ENCODE assay signal across 20 cellular contexts in the genomic region with DNA sequence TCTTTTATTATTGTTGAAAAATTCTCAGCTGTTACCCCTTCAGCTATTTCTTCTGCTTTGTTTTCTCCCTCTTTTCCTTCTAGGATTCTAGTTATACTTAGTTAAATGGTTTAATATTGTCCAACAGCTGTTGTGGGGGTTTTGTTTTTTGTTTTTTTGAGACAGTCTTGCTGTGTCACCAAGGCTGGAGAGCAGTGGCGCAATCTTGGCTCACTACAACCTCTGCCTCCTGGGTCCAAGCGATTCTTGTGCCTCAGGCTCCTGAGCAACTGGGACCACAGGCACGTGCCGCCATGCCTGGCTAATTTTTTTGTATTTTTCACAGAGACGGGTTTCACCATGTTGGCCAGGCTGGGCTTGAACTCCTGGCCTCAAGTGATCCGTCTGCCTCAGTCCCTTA. TPM values are rescaled to one million over a fixed set of nuclear protein-coding genes. Genes with fewer than 3 reads are reported as not detected.
DNase-seq lines count a peak whose midpoint lies in the region; ATAC-seq and TF ChIP-seq lines count a peak whose summit lies in the region.
"Had no signal": no experiment of that assay in that cellular context is flagged by ENCODE, and none has a peak within 500 bp of the region (broad histone marks: within the 10 kb centered on the region; RNA-seq: fewer than 3 reads in every experiment).

No MANE protein-coding gene starts in this region.

- no peaks in the 10 kb centered on the region for H4K20me1 ChIP-seq in mammary epithelial cell (ENCODE audit: insufficient read depth, low read length)

- POLR2A ChIA-PET in MCF 10A (lab: Yijun Ruan, JAX): interaction anchor here (1.0 kb wide), 1 partner anchor 145 kb away, joined by 3 read pairs; no protein-coding TSS in a partner anchor

- H3K9me3 Mint-ChIP-seq in MCF 10A (ENCODE audit: unreplicated experiment): no peaks in the 10 kb centered on the region
- no peaks in the 10 kb centered on the region for H3K9me3 Mint-ChIP-seq in activated T-helper 17 cell treated with anti-CD3 and anti-CD28 coated beads, Interleukin-2, amount 50 U/mL, for 72 hours
- no peaks in the 10 kb centered on the region for H3K9me3 Mint-ChIP-seq in stimulated activated effector memory CD8-positive, alpha-beta T cell treated with anti-CD3 and anti-CD28 coated beads, Interleukin-12 subunit alpha, Interleukin-12 subunit beta, amount 100 ng/mL, for 72 hours

- intact Hi-C loops in MCF 10A (cut with micrococcal nuclease) (no loop called here), mammary epithelial cell (cut with micrococcal nuclease) (no loop called here)

- CTCF ChIA-PET in MCF 10A (lab: Yijun Ruan, JAX) (interaction anchor here (0.6 to 2.3 kb wide), 5 partner anchors 8 to 398 kb away, joined by 3 to 9 read pairs (median 4); no protein-coding TSS in a partner anchor), mammary epithelial cell (lab: Charles Lee; ENCODE audit: low non-redundant PET) (no interaction called here)

- H3K4me3 ChIP-seq in mammary epithelial cell (replicated peaks in 1 of 3; ENCODE audit: insufficient read depth in 1 of 3, low read depth in 2 of 3, low read length in 3 of 3) (no peak overlapping the region), fibroblast of pulmonary artery (replicated peaks; ENCODE audit: low read depth, low read length) (no peak overlapping the region)

- H3K4me1 Mint-ChIP-seq in MCF 10A (ENCODE audit: insufficient read depth, unreplicated experiment): no peaks in the 10 kb centered on the region
- peaks cover 24% of the 10 kb centered on the region for H3K4me1 Mint-ChIP-seq in activated T-helper 17 cell treated with anti-CD3 and anti-CD28 coated beads, Interleukin-2, amount 50 U/mL, for 72 hours
- peaks cover 32% of the 10 kb centered on the region for H3K4me1 Mint-ChIP-seq in stimulated activated effector memory CD8-positive, alpha-beta T cell treated with anti-CD3 and anti-CD28 coated beads, Interleukin-12 subunit alpha, Interleukin-12 subunit beta, amount 100 ng/mL, for 72 hours

- H3K36me3 Mint-ChIP-seq in MCF 10A (ENCODE audit: insufficient read depth, unreplicated experiment): peaks cover 78% of the 10 kb centered on the region
- peaks cover 100% of the 10 kb centered on the region for H3K36me3 Mint-ChIP-seq in activated T-helper 17 cell treated with anti-CD3 and anti-CD28 coated beads, Interleukin-2, amount 50 U/mL, for 72 hours (ENCODE audit: low read depth)
- H3K36me3 Mint-ChIP-seq in stimulated activated effector memory CD8-positive, alpha-beta T cell treated with anti-CD3 and anti-CD28 coated beads, Interleukin-12 subunit alpha, Interleukin-12 subunit beta, amount 100 ng/mL, for 72 hours: peaks cover 99% of the 10 kb centered on the region

- TF ChIP-seq CTCF in MCF 10A (IDR thresholded peaks at IDR 0.05; ENCODE audit: unreplicated experiment) (no peak), mammary epithelial cell (conservative IDR thresholded peaks at IDR 0.05 in 1 of 2, IDR thresholded peaks at IDR 0.05 in 1 of 2; ENCODE audit: extremely low read depth in 1 of 2, insufficient read depth in 1 of 2, low read depth in 1 of 2, low read length in 2 of 2) (no peak), fibroblast of pulmonary artery (IDR thresholded peaks at IDR 0.05; ENCODE audit: low read length, missing control alignments) (no peak)

- H3K27me3 ChIP-seq in mammary epithelial cell (ENCODE audit: insufficient read depth, low read length): no peaks in the 10 kb centered on the region

- ATAC-seq in activated T-helper 17 cell treated with anti-CD3 and anti-CD28 coated beads, Interleukin-2, amount 50 U/mL, for 72 hours (replicated peaks): no peak
- no peak for ATAC-seq in stimulated activated effector memory CD8-positive, alpha-beta T cell treated with anti-CD3 and anti-CD28 coated beads, Interleukin-12 subunit alpha, Interleukin-12 subunit beta, amount 100 ng/mL, for 72 hours
- no peak for ATAC-seq in HG02642 (IDR thresholded peaks at IDR 0.05; ENCODE audit: poor library complexity, unreplicated experiment)
- ATAC-seq: HCT116 had no signal

- H3K27ac ChIP-seq in mammary epithelial cell (ENCODE audit: insufficient read depth, low read depth, low read length): no peak overlapping the region

- H3K4me1 ChIP-seq in mammary epithelial cell (ENCODE audit: insufficient read depth, low read length): peaks cover 3% of the 10 kb centered on the region

- H3K4me3 Mint-ChIP-seq in MCF 10A (ENCODE audit: unreplicated experiment): no peak overlapping the region
- H3K4me3 Mint-ChIP-seq in activated T-helper 17 cell treated with anti-CD3 and anti-CD28 coated beads, Interleukin-2, amount 50 U/mL, for 72 hours: no peak overlapping the region
- H3K4me3 Mint-ChIP-seq in stimulated activated effector memory CD8-positive, alpha-beta T cell treated with anti-CD3 and anti-CD28 coated beads, Interleukin-12 subunit alpha, Interleukin-12 subunit beta, amount 100 ng/mL, for 72 hours: no peak overlapping the region
- H3K4me3 Mint-ChIP-seq: B cell; CD4-positive, alpha-beta memory T cell had no signal

- H3K79me2 ChIP-seq in mammary epithelial cell (ENCODE audit: insufficient read depth, low read length): peaks cover 49% of the 10 kb centered on the region

- peaks cover 24% of the 10 kb centered on the region for H3K36me3 ChIP-seq in mammary epithelial cell (ENCODE audit: insufficient read depth, low read length)

- dilution Hi-C loops in mammary epithelial cell (cut with HindIII; ENCODE audit: low sequenced_read_pairs): no loop called here

- WGBS in mammary epithelial cell (ENCODE audit: low coverage, missing lambda C conversion rate): 77% methylated on average over 5 of the region's 6 CpGs

- no peak overlapping the region for H3K4me2 ChIP-seq in mammary epithelial cell (ENCODE audit: insufficient read depth, low read depth, low read length)

- no peaks in the 10 kb centered on the region for H3K27me3 Mint-ChIP-seq in MCF 10A (ENCODE audit: insufficient read depth, unreplicated experiment)
- no peaks in the 10 kb centered on the region for H3K27me3 Mint-ChIP-seq in activated T-helper 17 cell treated with anti-CD3 and anti-CD28 coated beads, Interleukin-2, amount 50 U/mL, for 72 hours
- H3K27me3 Mint-ChIP-seq: B cell; CD4-positive, alpha-beta memory T cell had no signal

- no TSS peak for BruUV-seq in MCF 10A (replicated peaks; lab: Mats Ljungman, UMichigan)
- no TSS peak for BruUV-seq in mammary epithelial cell (replicated peaks; lab: Mats Ljungman, UMichigan)

- H2AFZ ChIP-seq in mammary epithelial cell (ENCODE audit: low read depth, low read length): no peak overlapping the region

- peak overlapping the region; percentile 67 for H3K27ac Mint-ChIP-seq in MCF 10A (ENCODE audit: low read depth, unreplicated experiment)
- peak overlapping the region; percentile 26 for H3K27ac Mint-ChIP-seq in activated T-helper 17 cell treated with anti-CD3 and anti-CD28 coated beads, Interleukin-2, amount 50 U/mL, for 72 hours
- H3K27ac Mint-ChIP-seq in stimulated activated effector memory CD8-positive, alpha-beta T cell treated with anti-CD3 and anti-CD28 coated beads, Interleukin-12 subunit alpha, Interleukin-12 subunit beta, amount 100 ng/mL, for 72 hours: peak overlapping the region; percentile 8
- H3K27ac Mint-ChIP-seq: B cell had no signal

- H3K9ac ChIP-seq in mammary epithelial cell (ENCODE audit: insufficient read depth, low read length): no peak overlapping the region

- in situ Hi-C loops in mammary epithelial cell (cut with MboI; ENCODE audit: low sequenced_read_pairs in 2 of 2): loop anchor here in 1 of 2 donors (10.0 kb wide), 1 partner anchor 192 kb away; no protein-coding TSS in a partner anchor

- H3K9me3 ChIP-seq in mammary epithelial cell (replicated peaks; ENCODE audit: insufficient read depth, low read length): no peaks in the 10 kb centered on the region

- DNase-seq in MCF 10A (ENCODE audit: unreplicated experiment) (no peak), mammary epithelial cell (no peak), fibroblast of pulmonary artery (ENCODE audit: low read depth) (peak; percentile 18), COLO829 (ENCODE audit: low spot score) (no peak), inferior parietal cortex (ENCODE audit: extremely low spot score) (no peak)
- no peak for DNase-seq in stimulated activated effector memory CD8-positive, alpha-beta T cell treated with anti-CD3 and anti-CD28 coated beads, Interleukin-12 subunit alpha, Interleukin-12 subunit beta, amount 100 ng/mL, for 72 hours (ENCODE audit: low spot score in 2 of 2)
- DNase-seq: ACHN; CD4-positive, alpha-beta memory T cell; DND-41; GDM1; IMR-90; Kasumi-1; MV-4-11; NCI-H1417 treated with DMSO at 0.1 percent for 48 hours; NCI-H2029 treated with DMSO at 0.1 percent for 48 hours; NCI-H524 treated with DMSO at 0.1 percent for 48 hours had no signal

RNA-seq across cellular contexts. Expression of a gene that starts 12.7 kb away (rescaled TPM):
- total RNA-seq in MCF 10A (2022) (30.1 and 34.6 TPM in 2 replicates), mammary epithelial cell (10 to 100 TPM; 21.7 to 48.2 TPM)
- 62.4 TPM for polyA plus RNA-seq in mammary epithelial cell
- 62.8 TPM for polyA minus RNA-seq in mammary epithelial cell
- total RNA-seq in activated T-helper 17 cell treated with anti-CD3 and anti-CD28 coated beads, Interleukin-2, amount 50 U/mL, for 72 hours: 10 to 100 TPM; 36.9 to 45.5 TPM

RNA-seq across cellular contexts. Expression of a gene that starts 12.8 kb away (rescaled TPM):
- total RNA-seq in MCF 10A (2022): 99.9 and 111 TPM in 2 replicates
- 10 to 100 TPM; 27.2 to 77.7 TPM for total RNA-seq in mammary epithelial cell
- polyA plus RNA-seq in mammary epithelial cell: 50.7 TPM
- 59.9 TPM for polyA minus RNA-seq in mammary epithelial cell
- 100 to 1,000 TPM in 1 of 2 donors, 10 to 100 TPM in 1; 98.1 to 114 TPM for total RNA-seq in activated T-helper 17 cell treated with anti-CD3 and anti-CD28 coated beads, Interleukin-2, amount 50 U/mL, for 72 hours

RNA-seq across cellular contexts. Expression of a gene that starts 50.2 kb away (rescaled TPM):
- total RNA-seq in MCF 10A (2022): 3.2 and 4.0 TPM in 2 replicates
- total RNA-seq in mammary epithelial cell: 1 to 10 TPM; 6.3 to 8.8 TPM
- polyA plus RNA-seq in mammary epithelial cell: 17.1 TPM
- 4.3 TPM for polyA minus RNA-seq in mammary epithelial cell
- 10 to 100 TPM; 12.1 to 12.8 TPM for total RNA-seq in activated T-helper 17 cell treated with anti-CD3 and anti-CD28 coated beads, Interleukin-2, amount 50 U/mL, for 72 hours

Comparison
In these comparisons a context has a peak if more than half of its experiments do, and no peak if none do; other contexts are left out.
1. H3K27ac Mint-ChIP-seq: peak in every context shown above with its lines; median percentile 67 in MCF 10A; 26 in activated T-helper 17 cell treated with anti-CD3 and anti-CD28 coated beads, Interleukin-2, amount 50 U/mL, for 72 hours; 8 in stimulated activated effector memory CD8-positive, alpha-beta T cell treated with anti-CD3 and anti-CD28 coated beads, Interleukin-12 subunit alpha, Interleukin-12 subunit beta, amount 100 ng/mL, for 72 hours.